ENCODE assay signal across 11 cellular contexts in the genomic region with DNA sequence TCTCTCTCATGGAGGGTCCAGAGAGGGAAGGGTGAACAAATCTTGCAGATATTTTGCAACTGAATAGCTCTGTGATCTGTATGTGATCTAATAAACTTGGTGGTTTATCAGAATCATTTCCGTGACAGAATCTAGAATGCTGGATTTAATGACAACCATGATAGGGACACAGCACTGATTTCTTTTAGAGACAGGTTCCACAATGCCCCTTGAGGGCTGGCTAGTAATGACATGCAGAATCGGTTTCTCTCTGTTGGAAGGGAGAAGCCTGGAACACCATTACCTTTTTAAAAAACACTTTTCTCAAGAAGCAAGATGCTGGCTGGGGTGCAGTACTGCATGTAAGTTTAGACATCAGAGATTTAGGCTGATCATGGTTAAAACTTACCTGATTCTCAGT.
A peak's percentile ranks its signal among the peaks of the same experiment; 100 is the strongest.
DNase-seq lines count a peak whose midpoint lies in the region; ATAC-seq and TF ChIP-seq lines count a peak whose summit lies in the region.
"Had no signal": no experiment of that assay in that cellular context is flagged by ENCODE, and none has a peak within 500 bp of the region (broad histone marks: within the 10 kb centered on the region; RNA-seq: fewer than 3 reads in every experiment).

No MANE protein-coding gene starts in this region.

- no peaks in the 10 kb centered on the region for H3K4me1 Mint-ChIP-seq in Calu3 (ENCODE audit: low read depth, unreplicated experiment)

- TF ChIP-seq CTCF in VCaP (conservative IDR thresholded peaks at IDR 0.05) = peak; percentile 61; the same call in 1 of the 2 replicates
- no peak for TF ChIP-seq CTCF in Calu3 (IDR thresholded peaks at IDR 0.05; ENCODE audit: unreplicated experiment)

- H3K27me3 Mint-ChIP-seq in Calu3 (ENCODE audit: unreplicated experiment) = no peaks in the 10 kb centered on the region

- no peaks in the 10 kb centered on the region for H3K36me3 ChIP-seq in H7 (replicated peaks; ENCODE audit: control insufficient read depth, insufficient read depth, low read length)

- no peak for ATAC-seq in HG03442 (IDR thresholded peaks at IDR 0.05; ENCODE audit: unreplicated experiment)
- ATAC-seq: T-helper 17 cell had no signal

- H3K27ac ChIP-seq in VCaP = no peak overlapping the region

- intact Hi-C loops in Calu3 (cut with micrococcal nuclease; ENCODE audit: unreplicated experiment) = no loop called here

- H3K36me3 Mint-ChIP-seq in Calu3 (ENCODE audit: insufficient read depth, unreplicated experiment) = no peaks in the 10 kb centered on the region

- no peaks in the 10 kb centered on the region; the same call in 1 of the 2 replicates for H3K27me3 ChIP-seq in H7 (ENCODE audit: control insufficient read depth, insufficient read depth, low read length)

- in situ Hi-C loops in ACHN (cut with HindIII; ENCODE audit: low pct_ligation_motif_present, low pct_unique_long_range_greater_than_20kb, low sequenced_read_pairs) = no loop called here

- DNase-seq in ACHN = peak; percentile 20
- peak; percentile 57 for DNase-seq in H7
- DNase-seq in iPS-NIHi7 (ENCODE audit: extremely low spot score) = peak; percentile 53
- no peak for DNase-seq in Calu3
- no peak for DNase-seq in Ammon's horn (ENCODE audit: low spot score)
- DNase-seq in NCI-H1048 (lab: John Stamatoyannopoulos, UW) = no peak
- DNase-seq: hypothalamus; stimulated activated CD4-positive, alpha-beta T cell treated with anti-CD3 and anti-CD28 coated beads, Interleukin-2, amount 100 ng/mL, for 24 hours; T-helper 17 cell had no signal

- H3K9me3 Mint-ChIP-seq in Calu3 (ENCODE audit: low read depth, unreplicated experiment) = no peaks in the 10 kb centered on the region

- H3K4me3 ChIP-seq in H7 (ENCODE audit: insufficient read depth, low read depth, low read length) = no peak overlapping the region

- BruUV-seq in Calu3 (replicated peaks; lab: Mats Ljungman, UMichigan) = no TSS peak

- CTCF ChIA-PET in Calu3 (lab: Charles Lee) = interaction anchor here (1.0 kb wide), 1 partner anchor 9 kb away, joined by 4 read pairs; no protein-coding TSS in a partner anchor

- H3K27ac Mint-ChIP-seq in Calu3 (ENCODE audit: unreplicated experiment) = no peak overlapping the region
- H3K27ac Mint-ChIP-seq: T-helper 17 cell had no signal

- no peak overlapping the region for H3K4me3 Mint-ChIP-seq in Calu3 (ENCODE audit: low read depth, unreplicated experiment)
- H3K4me3 Mint-ChIP-seq: T-helper 17 cell had no signal

Comparison
In these comparisons a context has a peak if more than half of its experiments do, and no peak if none do; other contexts are left out.
1. DNase-seq: peak in ACHN (single experiment), H7 (single experiment) and iPS-NIHi7 (single experiment); none in Calu3 (single experiment), Ammon's horn (single experiment) and NCI-H1048 (single experiment).